Comparison of ENCODE assay signal across 15 cellular contexts in the genomic region with DNA sequence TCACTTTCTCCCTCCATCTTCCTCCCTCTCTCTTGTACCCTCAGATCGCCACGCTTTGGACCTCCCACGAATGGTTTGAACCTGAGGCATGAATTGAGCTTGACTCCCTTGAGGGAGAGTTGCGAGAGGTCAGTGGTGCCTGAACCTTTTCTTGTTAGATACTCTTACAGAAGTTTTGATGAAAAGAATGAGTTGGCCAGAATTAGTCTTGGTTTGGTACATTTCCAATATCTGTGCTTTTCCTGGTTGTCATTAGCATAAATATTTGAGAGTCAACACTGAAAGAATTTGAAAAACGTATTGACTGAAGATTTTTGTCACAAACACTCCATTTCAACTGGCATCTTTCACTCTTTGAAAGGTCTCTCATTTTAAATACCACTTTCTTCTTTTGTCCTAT.
DNase-seq lines count a peak whose midpoint lies in the region; FAIRE-seq and TF ChIP-seq lines count a peak whose summit lies in the region.
"Had no signal": no experiment of that assay in that cellular context is flagged by ENCODE, and none has a peak within 500 bp of the region (broad histone marks: within the 10 kb centered on the region; RNA-seq: fewer than 3 reads in every experiment).

No MANE protein-coding gene starts in this region.

- intact Hi-C loops in endothelial cell of umbilical vein (cut with micrococcal nuclease) = loop anchor here (2.0 to 5.0 kb wide), 4 partner anchors 18 to 616 kb away; partner anchors contain the start of gene DIPK2B

- H2AK5ac ChIP-seq in trophoblast cell (ENCODE audit: low read length) = no peak overlapping the region

- H3K27ac ChIP-seq in SK-N-SH (ENCODE audit: low read depth in 2 of 2, low read length in 1 of 2) (peak overlapping the region; percentile 80 to 99), endothelial cell of umbilical vein (ENCODE audit: insufficient read depth, low read depth, low read length) (peak overlapping the region; percentile 95), trophoblast cell (ENCODE audit: low read depth, low read length) (no peak overlapping the region)

- no peak overlapping the region for H4K8ac ChIP-seq in trophoblast cell (ENCODE audit: low read depth, low read length)

- H3K9ac ChIP-seq in SK-N-SH = peak overlapping the region; percentile 88
- H3K9ac ChIP-seq in endothelial cell of umbilical vein (replicated peaks; ENCODE audit: extremely low read depth, insufficient read depth, low read length) = peak overlapping the region; percentile 56
- H3K9ac ChIP-seq in trophoblast cell (ENCODE audit: low read length) = no peak overlapping the region

- POLR2A ChIA-PET in SK-N-SH (lab: Yijun Ruan, JAX) = no interaction called here
- POLR2A ChIA-PET in endothelial cell of umbilical vein (lab: Charles Lee) = interaction anchor here (0.6 to 1.5 kb wide), 7 partner anchors 12 to 231 kb away, joined by 3 to 10 read pairs (median 3); no protein-coding TSS in a partner anchor

- H3K79me2 ChIP-seq in SK-N-SH (ENCODE audit: insufficient read depth) = peaks cover 13% of the 10 kb centered on the region; the same call in 1 of the 2 replicates
- peaks cover 2% of the 10 kb centered on the region for H3K79me2 ChIP-seq in endothelial cell of umbilical vein (ENCODE audit: control insufficient read depth, insufficient read depth, low read length)
- H3K79me2 ChIP-seq in trophoblast cell (ENCODE audit: control insufficient read depth, insufficient read depth, low read length, poor library complexity) = no peaks in the 10 kb centered on the region

- H4K91ac ChIP-seq in trophoblast cell (ENCODE audit: low read depth, low read length) = no peak overlapping the region

- H4K20me1 ChIP-seq in SK-N-SH (ENCODE audit: insufficient read depth) = no peaks in the 10 kb centered on the region
- no peaks in the 10 kb centered on the region for H4K20me1 ChIP-seq in endothelial cell of umbilical vein (replicated peaks; ENCODE audit: control insufficient read depth, extremely low read depth, insufficient read depth, low read length)

- peak overlapping the region; percentile 4; the same call in 1 of the 2 replicates for H2AFZ ChIP-seq in SK-N-SH (ENCODE audit: low read depth)
- no peak overlapping the region for H2AFZ ChIP-seq in endothelial cell of umbilical vein (ENCODE audit: low read depth, low read length)
- no peak overlapping the region for H2AFZ ChIP-seq in trophoblast cell (ENCODE audit: insufficient read depth, low read length, poor library complexity)

- peak; percentile 79 for DNase-seq in A172 (ENCODE audit: low spot score)
- peak; percentile 79 for DNase-seq in EH (ENCODE audit: low read depth)
- no peak for DNase-seq in SK-N-SH
- DNase-seq in endothelial cell of umbilical vein (ENCODE audit: low read depth, low spot score) = peak; percentile 8
- DNase-seq in NCI-H146 treated with DMSO at 0.1 percent for 48 hours (lab: John Stamatoyannopoulos, UW; ENCODE audit: unreplicated experiment) = no peak
- DNase-seq in trophoblast cell = no peak
- no peak for DNase-seq in epidermal melanocyte (ENCODE audit: insufficient read length, low spot score)
- DNase-seq in activated CD8-positive, alpha-beta memory T cell treated with anti-CD3 and anti-CD28 coated beads, Interleukin-2, amount 50 U/mL, for 4 hours = no peak
- DNase-seq: activated CD4-positive, alpha-beta T cell treated with anti-CD3 and anti-CD28 coated beads for 48 hours; hippocampal formation; NCI-H1417; NCI-H524; posterior cingulate gyrus; stimulated activated CD4-positive, alpha-beta T cell treated with anti-CD3 and anti-CD28 coated beads, Interleukin-2, amount 100 ng/mL, for 24 hours; stimulated activated naive CD4-positive, alpha-beta T cell had no signal

- TF ChIP-seq RAD21 in SK-N-SH (IDR thresholded peaks at IDR 0.05; ENCODE audit: low read length) = no peak

- TF ChIP-seq POLR2A in endothelial cell of umbilical vein (IDR thresholded peaks at IDR 0.05; ENCODE audit: low read depth, low read length) = no peak

- no peak overlapping the region for H3K23ac ChIP-seq in trophoblast cell (ENCODE audit: low read length)

- WGBS in SK-N-SH (ENCODE audit: low lambda C conversion rate) = 2% methylated on average over 5 of the region's 5 CpGs
- no CpG with 5 or more reads among the region's 5 CpGs for WGBS in trophoblast cell (ENCODE audit: extremely low coverage, insufficient coverage, insufficient read length)

- H3K4me3 ChIP-seq in SK-N-SH (ENCODE audit: low read depth in 2 of 2, low read length in 1 of 2) (peak overlapping the region in 1 of 2 experiments; percentile 41; a peak in 2 of 4 replicates), endothelial cell of umbilical vein (replicated peaks in 1 of 3; ENCODE audit: insufficient read depth in 1 of 3, low read depth in 1 of 3, low read length in 3 of 3) (no peak overlapping the region), trophoblast cell (ENCODE audit: low read depth, low read length) (no peak overlapping the region)

- H3K9me3 ChIP-seq in SK-N-SH (no peaks in the 10 kb centered on the region), endothelial cell of umbilical vein (replicated peaks; ENCODE audit: control insufficient read depth, insufficient read depth, low read length) (no peaks in the 10 kb centered on the region), trophoblast cell (ENCODE audit: insufficient read depth, low read depth, low read length) (no peaks in the 10 kb centered on the region)

- no peak overlapping the region for H2BK120ac ChIP-seq in trophoblast cell (ENCODE audit: insufficient read depth, low read length, poor library complexity)

- H3K4me1 ChIP-seq in SK-N-SH (ENCODE audit: control insufficient read depth in 1 of 2, insufficient read depth in 2 of 2, low read depth in 1 of 2, low read length in 1 of 2) (peaks cover 0 to 55% of the 10 kb centered on the region in 2 experiments; a peak in 3 of 4 replicates), endothelial cell of umbilical vein (ENCODE audit: control insufficient read depth, extremely low read depth, insufficient read depth, low read length) (peaks cover 66% of the 10 kb centered on the region), trophoblast cell (ENCODE audit: control insufficient read depth in 1 of 2, insufficient read depth in 2 of 2, low read length in 2 of 2) (no peaks in the 10 kb centered on the region)

- H3K4me2 ChIP-seq in SK-N-SH (peak overlapping the region; percentile 81), endothelial cell of umbilical vein (ENCODE audit: insufficient read depth, low read length) (peak overlapping the region; percentile 54), trophoblast cell (ENCODE audit: low read length) (no peak overlapping the region)

- H3K36me3 ChIP-seq in SK-N-SH (replicated peaks in 1 of 2; ENCODE audit: control insufficient read depth in 1 of 2, insufficient read depth in 2 of 2, low read length in 1 of 2) (no peaks in the 10 kb centered on the region), endothelial cell of umbilical vein (ENCODE audit: control insufficient read depth in 2 of 2, extremely low read depth in 1 of 2, insufficient read depth in 2 of 2, low read length in 2 of 2) (no peaks in the 10 kb centered on the region), trophoblast cell (ENCODE audit: control insufficient read depth in 1 of 2, insufficient read depth in 2 of 2, low read length in 2 of 2) (no peaks in the 10 kb centered on the region)

- H3K4ac ChIP-seq in trophoblast cell (ENCODE audit: low read depth, low read length) = no peak overlapping the region

- no peak overlapping the region for H3K14ac ChIP-seq in trophoblast cell (ENCODE audit: low read length)

- H2BK12ac ChIP-seq in trophoblast cell (ENCODE audit: low read length) = no peak overlapping the region

- CTCF ChIA-PET in SK-N-SH (lab: Yijun Ruan, JAX) = no interaction called here
- CTCF ChIA-PET in endothelial cell of umbilical vein (lab: Charles Lee) = interaction anchor here (1.2 to 1.8 kb wide), 6 partner anchors 12 to 388 kb away, joined by 3 to 13 read pairs (median 6); no protein-coding TSS in a partner anchor

- peak; percentile 54 to 99 for TF ChIP-seq EP300 in SK-N-SH (IDR thresholded peaks at IDR 0.05; ENCODE audit: borderline replicate concordance in 1 of 2, low read depth in 1 of 2, low read length in 1 of 2)

- peaks cover 76% of the 10 kb centered on the region for H3F3A ChIP-seq in SK-N-SH (replicated peaks; ENCODE audit: insufficient read depth)

- no peak overlapping the region for H4K12ac ChIP-seq in trophoblast cell (ENCODE audit: low read depth, low read length)

- FAIRE-seq in endothelial cell of umbilical vein (lab: Jason Lieb, UNC) = no peak

- no peaks in the 10 kb centered on the region for H3K27me3 ChIP-seq in SK-N-SH (ENCODE audit: insufficient read depth)
- no peaks in the 10 kb centered on the region for H3K27me3 ChIP-seq in endothelial cell of umbilical vein (ENCODE audit: control insufficient read depth in 2 of 2, insufficient read depth in 2 of 2, low read length in 2 of 2)
- no peaks in the 10 kb centered on the region for H3K27me3 ChIP-seq in trophoblast cell (ENCODE audit: insufficient read depth, low read length)

- no peak overlapping the region for H2BK5ac ChIP-seq in trophoblast cell (ENCODE audit: low read depth, low read length, poor library complexity)

- TF ChIP-seq CTCF in SK-N-SH (IDR thresholded peaks at IDR 0.05) (no peak), endothelial cell of umbilical vein (IDR thresholded peaks at IDR 0.05; ENCODE audit: extremely low read depth in 1 of 2, insufficient read depth in 1 of 2, low read depth in 1 of 2, low read length in 2 of 2) (no peak)

- no peaks in the 10 kb centered on the region for H3K9me2 ChIP-seq in SK-N-SH

- H3K9me1 ChIP-seq in endothelial cell of umbilical vein (replicated peaks; ENCODE audit: control insufficient read depth, extremely low read depth, insufficient read depth, low read length) = no peaks in the 10 kb centered on the region

- BruUV-seq in endothelial cell of umbilical vein (replicated peaks; lab: Mats Ljungman, UMichigan) = TSS peak; percentile 10

- no peaks in the 10 kb centered on the region for H3K79me1 ChIP-seq in trophoblast cell (ENCODE audit: low read length)

- H3K18ac ChIP-seq in trophoblast cell (ENCODE audit: low read length) = no peak overlapping the region

- dilution Hi-C loops in endothelial cell of umbilical vein (cut with MboI; ENCODE audit: extremely low pct_ligation_motif_present, low sequenced_read_pairs) = no loop called here

TF ChIP-seq in SK-N-SH, 30 proteins besides CTCF, POLR2A, EP300 and RAD21 (continues in another document):
- TF ChIP-seq NFIC (IDR thresholded peaks at IDR 0.05; ENCODE audit: borderline replicate concordance) (peak; percentile 96), TEAD4 (IDR thresholded peaks at IDR 0.05; ENCODE audit: borderline replicate concordance, insufficient read depth) (peak; percentile 87), MXI1 (IDR thresholded peaks at IDR 0.05; ENCODE audit: low read depth, low read length) (no peak), YY1 (IDR thresholded peaks at IDR 0.05; ENCODE audit: low read depth) (peak; percentile 37; the same call in 1 of the 2 replicates)

TF ChIP-seq in endothelial cell of umbilical vein, 7 proteins besides CTCF, POLR2A, EP300 and RAD21 (continues in another document):
- TF ChIP-seq EZH2 (IDR thresholded peaks at IDR 0.05; ENCODE audit: borderline replicate concordance, low read depth, low read length, severe bottlenecking) (no peak), JUN (IDR thresholded peaks at IDR 0.05; ENCODE audit: borderline replicate concordance, insufficient read depth, insufficient read length, low read depth) (no peak)

Comparison
In these comparisons a context has a peak if more than half of its experiments do, and no peak if none do; other contexts are left out.
1. DNase-seq: peak in A172 (single experiment), EH (single experiment) and endothelial cell of umbilical vein (single experiment); none in SK-N-SH (single experiment), NCI-H146 treated with DMSO at 0.1 percent for 48 hours (single experiment), trophoblast cell (0 of 2), epidermal melanocyte (single experiment) and activated CD8-positive, alpha-beta memory T cell treated with anti-CD3 and anti-CD28 coated beads, Interleukin-2, amount 50 U/mL, for 4 hours (single experiment).